Comparison of ENCODE assay signal across 1 cellular context in genomic region chr2:39738941-39739340, GRCh38.
TF ChIP-seq lines count a peak whose summit lies in the region.

No MANE protein-coding gene starts in this region.

TF ChIP-seq in HepG2, 621 proteins besides CTCF, POLR2A, EP300 and RAD21:
- TF ChIP-seq, protein P1, sequence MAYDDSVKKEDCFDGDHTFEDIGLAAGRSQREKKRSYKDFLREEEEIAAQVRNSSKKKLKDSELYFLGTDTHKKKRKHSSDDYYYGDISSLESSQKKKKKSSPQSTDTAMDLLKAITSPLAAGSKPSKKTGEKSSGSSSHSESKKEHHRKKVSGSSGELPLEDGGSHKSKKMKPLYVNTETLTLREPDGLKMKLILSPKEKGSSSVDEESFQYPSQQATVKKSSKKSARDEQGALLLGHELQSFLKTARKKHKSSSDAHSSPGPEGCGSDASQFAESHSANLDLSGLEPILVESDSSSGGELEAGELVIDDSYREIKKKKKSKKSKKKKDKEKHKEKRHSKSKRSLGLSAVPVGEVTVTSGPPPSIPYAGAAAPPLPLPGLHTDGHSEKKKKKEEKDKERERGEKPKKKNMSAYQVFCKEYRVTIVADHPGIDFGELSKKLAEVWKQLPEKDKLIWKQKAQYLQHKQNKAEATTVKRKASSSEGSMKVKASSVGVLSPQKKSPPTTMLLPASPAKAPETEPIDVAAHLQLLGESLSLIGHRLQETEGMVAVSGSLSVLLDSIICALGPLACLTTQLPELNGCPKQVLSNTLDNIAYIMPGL (CRISPR knock-in tag; IDR thresholded peaks at IDR 0.05; ENCODE audit: borderline replicate concordance in 1 of 2, low read depth in 1 of 2) = no peak
- TF ChIP-seq HIVEP1 (CRISPR knock-in tag; IDR thresholded peaks at IDR 0.05) (no peak), GATAD1 (CRISPR knock-in tag; IDR thresholded peaks at IDR 0.05) (no peak), TSC22D2 (CRISPR knock-in tag; IDR thresholded peaks at IDR 0.05; ENCODE audit: borderline replicate concordance) (no peak), NCOA2 (CRISPR knock-in tag; IDR thresholded peaks at IDR 0.05) (no peak), ATF7 (IDR thresholded peaks at IDR 0.05) (no peak), ATF7 (CRISPR knock-in tag; IDR thresholded peaks at IDR 0.05) (no peak), HOXA5 (CRISPR knock-in tag; IDR thresholded peaks at IDR 0.05) (no peak)
- TF ChIP-seq, protein P2, sequence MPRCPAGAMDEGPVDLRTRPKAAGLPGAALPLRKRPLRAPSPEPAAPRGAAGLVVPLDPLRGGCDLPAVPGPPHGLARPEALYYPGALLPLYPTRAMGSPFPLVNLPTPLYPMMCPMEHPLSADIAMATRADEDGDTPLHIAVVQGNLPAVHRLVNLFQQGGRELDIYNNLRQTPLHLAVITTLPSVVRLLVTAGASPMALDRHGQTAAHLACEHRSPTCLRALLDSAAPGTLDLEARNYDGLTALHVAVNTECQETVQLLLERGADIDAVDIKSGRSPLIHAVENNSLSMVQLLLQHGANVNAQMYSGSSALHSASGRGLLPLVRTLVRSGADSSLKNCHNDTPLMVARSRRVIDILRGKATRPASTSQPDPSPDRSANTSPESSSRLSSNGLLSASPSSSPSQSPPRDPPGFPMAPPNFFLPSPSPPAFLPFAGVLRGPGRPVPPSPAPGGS (CRISPR knock-in tag; IDR thresholded peaks at IDR 0.05) = no peak
